Comparison of ENCODE assay signal across 12 cellular contexts in genomic region chr2:131045286-131045924, GRCh38.
"Had no signal": no experiment of that assay in that cellular context is flagged by ENCODE, and none has a peak within 500 bp of the region (broad histone marks: within the 10 kb centered on the region; RNA-seq: fewer than 3 reads in every experiment).

No MANE protein-coding gene starts in this region.

- H3K4me3 ChIP-seq: pancreas, stomach had no signal

- FAIRE-seq: pancreas, urothelium cell line had no signal

- ATAC-seq: activated CD8-positive, alpha-beta T cell treated with anti-CD3 and anti-CD28 coated beads, Interleukin-2, amount 10 ng/mL, durations not matched to agents 7 days and 5 days; pancreas; T-helper 17 cell had no signal

- H3K27me3 ChIP-seq: pancreas had no signal

- H3K27ac ChIP-seq: epithelial cell of prostate, pancreas, stomach had no signal

- DNase-seq: activated CD4-positive, alpha-beta T cell treated with anti-CD3 and anti-CD28 coated beads for 4 hours; activated CD8-positive, alpha-beta T cell treated with anti-CD3 and anti-CD28 coated beads, Interleukin-2, amount 10 ng/mL, durations not matched to agents 7 days and 5 days; activated naive CD8-positive, alpha-beta T cell treated with anti-CD3 and anti-CD28 coated beads for 36 hours; amygdala; effector memory CD4-positive, alpha-beta T cell; islet precursor cell; stimulated activated CD4-positive, alpha-beta T cell treated with anti-CD3 and anti-CD28 coated beads, Interleukin-1b, Interleukin-23, amount 100 ng/mL, for 48 hours; T-helper 17 cell had no signal

- H3K9me3 ChIP-seq: pancreas, stomach had no signal
